In the genomic region with DNA sequence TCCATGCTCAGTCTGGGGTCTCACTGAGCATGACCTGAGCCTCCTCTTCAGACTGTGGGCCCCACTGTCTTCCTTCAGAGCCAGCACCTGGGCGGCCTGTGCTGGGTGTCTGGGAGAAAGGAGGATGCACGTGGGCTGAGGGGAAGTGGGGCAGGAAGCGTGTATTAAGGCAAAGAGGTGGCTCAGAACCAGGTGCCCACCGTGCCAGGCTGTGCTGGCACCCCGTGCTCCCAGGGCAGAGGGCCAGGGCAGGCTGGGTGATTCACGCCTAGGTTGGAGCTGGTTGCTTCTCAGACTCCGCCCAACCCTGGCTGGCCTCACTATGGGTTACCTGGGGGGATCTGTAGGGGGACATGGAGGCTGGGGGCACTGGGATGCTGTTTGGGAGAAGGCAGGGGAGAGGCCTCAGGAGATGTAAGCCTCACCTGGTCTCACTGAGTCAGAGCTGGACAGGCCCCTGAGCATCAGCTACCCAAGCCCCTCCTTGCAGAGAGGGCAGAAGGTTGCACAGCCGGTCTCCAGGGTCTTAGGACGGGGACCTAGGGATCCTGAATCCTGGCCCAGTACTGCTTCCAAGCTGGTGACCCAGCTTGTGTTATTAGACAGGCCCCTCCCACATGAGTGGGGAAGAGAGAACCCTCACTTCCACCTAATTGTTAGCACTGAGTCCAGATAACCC, we compare ENCODE assay signal across 18 cellular contexts. TPM values are rescaled to one million over a fixed set of nuclear protein-coding genes. Genes with fewer than 3 reads are reported as not detected.
DNase-seq lines count a peak whose midpoint lies in the region; ATAC-seq and TF ChIP-seq lines count a peak whose summit lies in the region.
"Had no signal": no experiment of that assay in that cellular context is flagged by ENCODE, and none has a peak within 500 bp of the region (broad histone marks: within the 10 kb centered on the region; RNA-seq: fewer than 3 reads in every experiment).

No MANE protein-coding gene starts in this region.

- DNase-seq in activated naive CD4-positive, alpha-beta T cell treated with anti-CD3 and anti-CD28 coated beads for 36 hours: peak; percentile 8
- no peak for DNase-seq in activated naive CD4-positive, alpha-beta T cell treated with Interleukin-2 at 50 U/mL for 16 hours
- DNase-seq in mammary epithelial cell (no peak), mesenchymal stem cell (no peak), suprapubic skin (ENCODE audit: low spot score in 2 of 2) (peak in 1 of 2 donors; percentile 57), NCI-H1417 treated with DMSO at 0.1 percent for 48 hours (lab: John Stamatoyannopoulos, UW) (no peak)
- DNase-seq: activated CD4-positive, alpha-beta T cell treated with anti-CD3 and anti-CD28 coated beads for 4 hours; GF-D8; mesendoderm; stimulated activated CD4-positive, alpha-beta T cell treated with anti-CD3 and anti-CD28 coated beads, Interleukin-4, amount 100 ng/mL, for 1 hour; upper lobe of right lung had no signal

- H3K23ac ChIP-seq in mesenchymal stem cell (ENCODE audit: low read length in 2 of 2): no peak overlapping the region

- ATAC-seq in GM21723 (IDR thresholded peaks at IDR 0.05; ENCODE audit: unreplicated experiment) (no peak), GM21825 (IDR thresholded peaks at IDR 0.05; ENCODE audit: unreplicated experiment) (no peak)
- ATAC-seq: sciatic nerve had no signal

- H3K4me3 ChIP-seq in mammary epithelial cell (replicated peaks in 1 of 3; ENCODE audit: insufficient read depth in 1 of 3, low read depth in 2 of 3, low read length in 3 of 3) (no peak overlapping the region), mesenchymal stem cell (ENCODE audit: insufficient read depth in 1 of 2, low read depth in 1 of 2, low read length in 2 of 2) (no peak overlapping the region), suprapubic skin (no peak overlapping the region)
- H3K4me3 ChIP-seq: SJSA1, upper lobe of right lung had no signal

- peak overlapping the region; percentile 4 for H4K8ac ChIP-seq in mesenchymal stem cell (ENCODE audit: low read length)

- H3K27me3 Mint-ChIP-seq in activated naive CD4-positive, alpha-beta T cell treated with anti-CD3 and anti-CD28 coated beads for 36 hours (ENCODE audit: low read depth): no peaks in the 10 kb centered on the region

- H3K27ac ChIP-seq in mammary epithelial cell (ENCODE audit: insufficient read depth, low read depth, low read length) (no peak overlapping the region), mesenchymal stem cell (ENCODE audit: low read length, poor library complexity, severe bottlenecking) (no peak overlapping the region), suprapubic skin (peak overlapping the region; percentile 16)
- H3K27ac ChIP-seq: SJSA1, upper lobe of right lung had no signal

- H2BK15ac ChIP-seq in mesenchymal stem cell (ENCODE audit: low read depth, poor library complexity, severe bottlenecking): no peak overlapping the region

- peaks cover 2% of the 10 kb centered on the region for H3K36me3 Mint-ChIP-seq in activated naive CD4-positive, alpha-beta T cell treated with anti-CD3 and anti-CD28 coated beads for 36 hours (ENCODE audit: low read depth)

- no peak overlapping the region for H3K4me3 Mint-ChIP-seq in activated naive CD4-positive, alpha-beta T cell treated with anti-CD3 and anti-CD28 coated beads for 36 hours
- H3K4me3 Mint-ChIP-seq: neural crest cell had no signal

- H3K18ac ChIP-seq in mesenchymal stem cell (ENCODE audit: low read depth in 1 of 2, low read length in 2 of 2): peak overlapping the region; percentile 12 to 61

- no peak overlapping the region for H2BK5ac ChIP-seq in mesenchymal stem cell (ENCODE audit: low read depth, low read length, poor library complexity, severe bottlenecking)

- no peak for TF ChIP-seq POLR2A in suprapubic skin (IDR thresholded peaks at IDR 0.05)

- H3K79me1 ChIP-seq in mesenchymal stem cell (replicated peaks; ENCODE audit: low read length, poor library complexity, severe bottlenecking): no peaks in the 10 kb centered on the region

- H2BK12ac ChIP-seq in mesenchymal stem cell (ENCODE audit: low read length in 2 of 2): peak overlapping the region in 1 of 2 experiments; percentile 60

- H3K27me3 ChIP-seq in mammary epithelial cell (ENCODE audit: insufficient read depth, low read length): no peaks in the 10 kb centered on the region
- H3K27me3 ChIP-seq in mesenchymal stem cell (ENCODE audit: control insufficient read depth in 1 of 2, insufficient read depth in 1 of 2, low read length in 2 of 2): peaks cover 0 to 24% of the 10 kb centered on the region in 2 experiments
- H3K27me3 ChIP-seq in suprapubic skin: peaks cover 5% of the 10 kb centered on the region
- H3K27me3 ChIP-seq: SJSA1 had no signal

- H2AFZ ChIP-seq in mammary epithelial cell (ENCODE audit: low read depth, low read length): peak overlapping the region; percentile 79
- H2AFZ ChIP-seq in mesenchymal stem cell (ENCODE audit: low read depth, low read length): peak overlapping the region; percentile 0

- H3K4me1 ChIP-seq in mammary epithelial cell (ENCODE audit: insufficient read depth, low read length) (peaks cover 38% of the 10 kb centered on the region), mesenchymal stem cell (ENCODE audit: control insufficient read depth, insufficient read depth, low read depth, low read length) (peaks cover 30% of the 10 kb centered on the region), suprapubic skin (peaks cover 24% of the 10 kb centered on the region)
- H3K4me1 ChIP-seq: upper lobe of right lung had no signal

- H2BK120ac ChIP-seq in mesenchymal stem cell (ENCODE audit: low read depth, low read length): no peak overlapping the region

- peak overlapping the region; percentile 96 for H2AK5ac ChIP-seq in mesenchymal stem cell (ENCODE audit: low read length, severe bottlenecking)

- no TSS peak for BruUV-seq in mammary epithelial cell (replicated peaks; lab: Mats Ljungman, UMichigan)

- H3K4ac ChIP-seq in mesenchymal stem cell (ENCODE audit: low read depth in 1 of 2, low read length in 2 of 2): peak overlapping the region in 1 of 2 experiments; percentile 22

- H4K91ac ChIP-seq in mesenchymal stem cell (ENCODE audit: low read length): peak overlapping the region; percentile 9

- H3K4me2 ChIP-seq in mammary epithelial cell (ENCODE audit: insufficient read depth, low read depth, low read length): no peak overlapping the region
- H3K4me2 ChIP-seq in mesenchymal stem cell (ENCODE audit: low read length, poor library complexity, severe bottlenecking): no peak overlapping the region

- peaks cover 12% of the 10 kb centered on the region for H3K9me3 Mint-ChIP-seq in activated naive CD4-positive, alpha-beta T cell treated with anti-CD3 and anti-CD28 coated beads for 36 hours
- H3K9me3 Mint-ChIP-seq: neural crest cell had no signal

- WGBS in mammary epithelial cell (ENCODE audit: low coverage, missing lambda C conversion rate): 66% methylated on average over 5 of the region's 9 CpGs
- 75% methylated on average over 9 of the region's 9 CpGs for WGBS in mesenchymal stem cell
- 23% methylated on average over 7 of the region's 9 CpGs for WGBS in suprapubic skin

- peaks cover 29% of the 10 kb centered on the region for H3K4me1 Mint-ChIP-seq in activated naive CD4-positive, alpha-beta T cell treated with anti-CD3 and anti-CD28 coated beads for 36 hours (ENCODE audit: low read depth)

- dilution Hi-C loops in mammary epithelial cell (cut with HindIII; ENCODE audit: low sequenced_read_pairs): loop anchor here (5.0 to 10.0 kb wide), 3 partner anchors 54 to 168 kb away; a partner anchor contains a TSS

- in situ Hi-C loops in mammary epithelial cell (cut with MboI; ENCODE audit: low sequenced_read_pairs in 2 of 2): no loop called here

- no peaks in the 10 kb centered on the region for H4K20me1 ChIP-seq in mammary epithelial cell (ENCODE audit: insufficient read depth, low read length)

- intact Hi-C loops in activated naive CD4-positive, alpha-beta T cell treated with anti-CD3 and anti-CD28 coated beads for 36 hours (cut with micrococcal nuclease): no loop called here
- intact Hi-C loops in mammary epithelial cell (cut with micrococcal nuclease): no loop called here

- no peak overlapping the region for H3K14ac ChIP-seq in mesenchymal stem cell (ENCODE audit: low read length in 2 of 2)

- H3K9ac ChIP-seq in mammary epithelial cell (ENCODE audit: insufficient read depth, low read length) (no peak overlapping the region), mesenchymal stem cell (ENCODE audit: low read length) (no peak overlapping the region)

- TF ChIP-seq EP300 in suprapubic skin (IDR thresholded peaks at IDR 0.05): no peak

- no peak overlapping the region for H3K27ac Mint-ChIP-seq in activated naive CD4-positive, alpha-beta T cell treated with anti-CD3 and anti-CD28 coated beads for 36 hours

- CTCF ChIA-PET in activated naive CD4-positive, alpha-beta T cell treated with anti-CD3 and anti-CD28 coated beads for 36 hours (lab: Charles Lee): no interaction called here
- CTCF ChIA-PET in mammary epithelial cell (lab: Charles Lee; ENCODE audit: low non-redundant PET): no interaction called here

- no peaks in the 10 kb centered on the region for H3K36me3 ChIP-seq in mammary epithelial cell (ENCODE audit: insufficient read depth, low read length)
- H3K36me3 ChIP-seq in mesenchymal stem cell (ENCODE audit: control insufficient read depth in 1 of 2, insufficient read depth in 2 of 2, low read depth in 1 of 2, low read length in 2 of 2): no peaks in the 10 kb centered on the region
- H3K36me3 ChIP-seq in suprapubic skin: no peaks in the 10 kb centered on the region
- H3K36me3 ChIP-seq: SJSA1, upper lobe of right lung had no signal

- no peaks in the 10 kb centered on the region for H3K79me2 ChIP-seq in mammary epithelial cell (ENCODE audit: insufficient read depth, low read length)

- H3K9me3 ChIP-seq in mammary epithelial cell (replicated peaks; ENCODE audit: insufficient read depth, low read length): peaks cover 7% of the 10 kb centered on the region
- H3K9me3 ChIP-seq in mesenchymal stem cell (ENCODE audit: control insufficient read depth, low read length): peaks cover 9% of the 10 kb centered on the region
- H3K9me3 ChIP-seq in suprapubic skin: no peaks in the 10 kb centered on the region
- H3K9me3 ChIP-seq: SJSA1, upper lobe of right lung had no signal

- TF ChIP-seq CTCF in mammary epithelial cell (conservative IDR thresholded peaks at IDR 0.05 in 1 of 2, IDR thresholded peaks at IDR 0.05 in 1 of 2; ENCODE audit: extremely low read depth in 1 of 2, insufficient read depth in 1 of 2, low read depth in 1 of 2, low read length in 2 of 2) (no peak), suprapubic skin (IDR thresholded peaks at IDR 0.05) (no peak)

RNA-seq across cellular contexts. Expression of a gene that starts 18.6 kb away (rescaled TPM):
- not detected for total RNA-seq in activated naive CD4-positive, alpha-beta T cell treated with anti-CD3 and anti-CD28 coated beads for 36 hours
- under 1 TPM; 0.17 to 0.40 TPM for total RNA-seq in mammary epithelial cell
- polyA plus RNA-seq in mammary epithelial cell: 0.32 TPM
- polyA minus RNA-seq in mammary epithelial cell: not detected
- 0.03 TPM for polyA plus RNA-seq in mesenchymal stem cell (2013, experiment 1 of 2)
- 0.10 TPM for polyA plus RNA-seq in mesenchymal stem cell (2013, experiment 2 of 2)
- total RNA-seq in suprapubic skin: 10 to 100 TPM in 1 of 4 donors, 1 to 10 TPM in 3; 4.0 to 57.3 (median 9.1) TPM
- total RNA-seq: endothelial cell of umbilical vein, NCI-H460, neural crest cell, sciatic nerve, upper lobe of right lung had no signal
